25 cellular contexts compared by ENCODE assay signal in genomic region chr10:78813526-78814429, GRCh38.
"Had no signal": no experiment of that assay in that cellular context is flagged by ENCODE, and none has a peak within 500 bp of the region (broad histone marks: within the 10 kb centered on the region; RNA-seq: fewer than 3 reads in every experiment).

No MANE protein-coding gene starts in this region.

- H3K36me3 ChIP-seq: spleen, tibial artery had no signal

- H3K4me3 ChIP-seq: dorsolateral prefrontal cortex, mucosa of descending colon, skin epidermis, spleen, testis, tibial artery had no signal

- H3K4me3 Mint-ChIP-seq: immature natural killer cell; mesothelial cell of epicardium; naive B cell; nephron progenitor cell; stimulated activated memory B cell treated with anti-CD40 and anti-IgM and Interleukin-4, amounts not matched to agents 10 μg/mL and 1 μg/mL and 100 μg/mL, for 72 hours; type B pancreatic cell had no signal

- H3K36me3 Mint-ChIP-seq: immature natural killer cell; mesothelial cell of epicardium; naive B cell; stimulated activated memory B cell treated with anti-CD40 and anti-IgM and Interleukin-4, amounts not matched to agents 10 μg/mL and 1 μg/mL and 100 μg/mL, for 72 hours; type B pancreatic cell had no signal

- H3K4me1 Mint-ChIP-seq: immature natural killer cell; naive B cell; stimulated activated memory B cell treated with anti-CD40 and anti-IgM and Interleukin-4, amounts not matched to agents 10 μg/mL and 1 μg/mL and 100 μg/mL, for 72 hours had no signal

- H3K27me3 ChIP-seq: dorsolateral prefrontal cortex, spleen, testis, tibial artery had no signal

- H3K27ac Mint-ChIP-seq: immature natural killer cell; mesothelial cell of epicardium; nephron progenitor cell; progenitor cell of endocrine pancreas; stimulated activated memory B cell treated with anti-CD40 and anti-IgM and Interleukin-4, amounts not matched to agents 10 μg/mL and 1 μg/mL and 100 μg/mL, for 72 hours; type B pancreatic cell had no signal

- H3K9me3 Mint-ChIP-seq: immature natural killer cell; mesothelial cell of epicardium; nephron progenitor cell; stimulated activated memory B cell treated with anti-CD40 and anti-IgM and Interleukin-4, amounts not matched to agents 10 μg/mL and 1 μg/mL and 100 μg/mL, for 72 hours; type B pancreatic cell had no signal

- H3K4me1 ChIP-seq: tibial artery had no signal

- ATAC-seq: left colon; mucosa of descending colon; stimulated activated memory B cell treated with anti-CD40 and anti-IgM and Interleukin-4, amounts not matched to agents 10 μg/mL and 1 μg/mL and 100 μg/mL, for 72 hours; stimulated activated naive CD8-positive, alpha-beta T cell treated with anti-CD3 and anti-CD28 coated beads, Interleukin-15, Interleukin-2, amounts not matched to agents 100 U/mL and 50 U/mL, for 24 hours had no signal

- H3K27me3 Mint-ChIP-seq: stimulated activated memory B cell treated with anti-CD40 and anti-IgM and Interleukin-4, amounts not matched to agents 10 μg/mL and 1 μg/mL and 100 μg/mL, for 72 hours had no signal

- H3K27ac ChIP-seq: dorsolateral prefrontal cortex, parathyroid adenoma, skin epidermis, spleen, testis, tibial artery had no signal

- DNase-seq: cerebellar nuclear complex; dorsolateral prefrontal cortex; effector CD4-positive, alpha-beta T cell; hypothalamus; immature natural killer cell; islet precursor cell; kidney glomerular epithelial cell; left colon; mesenchymal stem cell; mucosa of descending colon; naive B cell; nephron progenitor cell; occipital lobe; spleen; stimulated activated CD4-positive, alpha-beta T cell treated with anti-CD3 and anti-CD28 coated beads, Interleukin-4, amount 100 ng/mL, for 4 hours; stimulated activated naive CD8-positive, alpha-beta T cell treated with anti-CD3 and anti-CD28 coated beads, Interleukin-15, Interleukin-2, amounts not matched to agents 100 U/mL and 50 U/mL, for 24 hours; substantia nigra; testis; tibial artery had no signal

- H3K9me3 ChIP-seq: mucosa of descending colon, testis, tibial artery had no signal
